ENCODE assay signal across 1 cellular context in the genomic region with DNA sequence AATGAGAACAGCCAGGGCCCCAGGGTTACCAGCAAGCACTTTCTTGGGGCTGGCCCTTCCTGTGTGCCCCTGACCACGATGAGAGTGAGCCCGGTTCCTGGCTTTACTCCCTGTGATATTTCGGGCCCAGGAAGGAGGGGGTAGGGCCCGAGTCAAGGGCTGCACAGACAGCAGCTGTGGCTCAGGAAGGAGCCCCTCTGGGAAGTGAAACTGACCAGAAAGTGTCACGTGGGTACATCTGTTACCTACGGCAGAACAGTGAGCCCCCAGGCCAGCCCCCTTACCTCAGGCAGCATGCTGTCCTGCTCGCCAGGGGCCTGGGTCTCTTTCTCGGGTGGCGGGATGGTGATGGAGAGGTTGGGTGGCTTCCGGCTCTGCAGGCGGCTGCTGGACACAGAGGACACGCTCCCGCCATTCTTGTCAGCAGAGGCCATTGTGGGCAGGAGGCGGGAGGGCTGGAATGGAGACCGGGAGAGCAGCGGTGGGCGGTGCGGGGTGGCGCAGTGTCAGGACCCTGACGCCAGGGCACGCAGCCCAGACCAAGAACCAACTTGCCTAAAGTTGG.
TF ChIP-seq lines count a peak whose summit lies in the region.

No MANE protein-coding gene starts in this region.

TF ChIP-seq in SK-N-SH treated with all-trans-retinoic acid at 6 μM for 48 hours, 23 proteins besides CTCF, POLR2A, EP300 and RAD21 (continued from another document):
- TF ChIP-seq, protein P1, sequence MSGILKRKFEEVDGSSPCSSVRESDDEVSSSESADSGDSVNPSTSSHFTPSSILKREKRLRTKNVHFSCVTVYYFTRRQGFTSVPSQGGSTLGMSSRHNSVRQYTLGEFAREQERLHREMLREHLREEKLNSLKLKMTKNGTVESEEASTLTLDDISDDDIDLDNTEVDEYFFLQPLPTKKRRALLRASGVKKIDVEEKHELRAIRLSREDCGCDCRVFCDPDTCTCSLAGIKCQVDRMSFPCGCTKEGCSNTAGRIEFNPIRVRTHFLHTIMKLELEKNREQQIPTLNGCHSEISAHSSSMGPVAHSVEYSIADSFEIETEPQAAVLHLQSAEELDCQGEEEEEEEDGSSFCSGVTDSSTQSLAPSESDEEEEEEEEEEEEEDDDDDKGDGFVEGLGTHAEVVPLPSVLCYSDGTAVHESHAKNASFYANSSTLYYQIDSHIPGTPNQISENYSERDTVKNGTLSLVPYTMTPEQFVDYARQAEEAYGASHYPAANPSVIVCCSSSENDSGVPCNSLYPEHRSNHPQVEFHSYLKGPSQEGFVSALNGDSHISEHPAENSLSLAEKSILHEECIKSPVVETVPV (CRISPR knock-in tag; IDR thresholded peaks at IDR 0.05): no peak
- TF ChIP-seq, protein P2, sequence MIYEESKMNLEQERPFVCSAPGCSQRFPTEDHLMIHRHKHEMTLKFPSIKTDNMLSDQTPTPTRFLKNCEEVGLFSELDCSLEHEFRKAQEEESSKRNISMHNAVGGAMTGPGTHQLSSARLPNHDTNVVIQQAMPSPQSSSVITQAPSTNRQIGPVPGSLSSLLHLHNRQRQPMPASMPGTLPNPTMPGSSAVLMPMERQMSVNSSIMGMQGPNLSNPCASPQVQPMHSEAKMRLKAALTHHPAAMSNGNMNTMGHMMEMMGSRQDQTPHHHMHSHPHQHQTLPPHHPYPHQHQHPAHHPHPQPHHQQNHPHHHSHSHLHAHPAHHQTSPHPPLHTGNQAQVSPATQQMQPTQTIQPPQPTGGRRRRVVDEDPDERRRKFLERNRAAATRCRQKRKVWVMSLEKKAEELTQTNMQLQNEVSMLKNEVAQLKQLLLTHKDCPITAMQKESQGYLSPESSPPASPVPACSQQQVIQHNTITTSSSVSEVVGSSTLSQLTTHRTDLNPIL (CRISPR knock-in tag; IDR thresholded peaks at IDR 0.05; ENCODE audit: low read depth): no peak
- TF ChIP-seq GLIS3 (CRISPR knock-in tag; IDR thresholded peaks at IDR 0.05) (no peak), ESRRG (CRISPR knock-in tag; IDR thresholded peaks at IDR 0.05) (no peak), CSDC2 (CRISPR knock-in tag; IDR thresholded peaks at IDR 0.05) (no peak)
